3 cellular contexts compared by ENCODE assay signal in the genomic region with DNA sequence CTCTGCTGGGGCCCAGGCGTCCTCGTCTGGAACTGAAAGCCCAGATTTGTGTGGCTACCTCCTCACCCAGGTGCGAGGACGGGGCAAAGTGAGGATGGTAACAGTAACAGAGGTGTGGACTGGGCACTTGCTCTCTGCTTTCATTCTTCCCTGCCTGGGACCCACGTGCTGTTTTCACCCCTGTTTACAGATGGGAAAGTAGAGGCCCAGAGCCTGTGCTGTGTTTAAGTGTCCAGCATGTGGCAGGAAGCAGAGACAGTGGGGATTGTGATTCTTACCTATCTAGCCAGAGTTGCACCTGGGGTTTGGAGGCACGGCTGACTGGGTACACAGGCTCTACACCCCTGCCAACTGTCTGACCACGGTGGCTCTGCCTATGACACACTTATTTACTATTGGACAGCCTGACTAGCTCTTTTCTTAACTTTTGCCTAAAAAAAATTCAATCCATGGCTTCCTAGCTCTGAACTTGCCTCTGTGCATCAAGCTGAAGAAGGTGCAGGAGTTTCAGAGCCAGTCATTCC.
TF ChIP-seq lines count a peak whose summit lies in the region.

No MANE protein-coding gene starts in this region.

TF ChIP-seq in SK-N-SH, 30 proteins besides CTCF, POLR2A, EP300 and RAD21 (continues in another document):
- no peak for TF ChIP-seq ELF1 (IDR thresholded peaks at IDR 0.05)
- TF ChIP-seq, protein P1, sequence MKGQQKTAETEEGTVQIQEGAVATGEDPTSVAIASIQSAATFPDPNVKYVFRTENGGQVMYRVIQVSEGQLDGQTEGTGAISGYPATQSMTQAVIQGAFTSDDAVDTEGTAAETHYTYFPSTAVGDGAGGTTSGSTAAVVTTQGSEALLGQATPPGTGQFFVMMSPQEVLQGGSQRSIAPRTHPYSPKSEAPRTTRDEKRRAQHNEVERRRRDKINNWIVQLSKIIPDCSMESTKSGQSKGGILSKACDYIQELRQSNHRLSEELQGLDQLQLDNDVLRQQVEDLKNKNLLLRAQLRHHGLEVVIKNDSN (IDR thresholded peaks at IDR 0.05; ENCODE audit: borderline replicate concordance, low read depth), result no peak
- no peak for TF ChIP-seq SIN3A (IDR thresholded peaks at IDR 0.05; ENCODE audit: borderline replicate concordance, low read depth, low read length)
- no peak for TF ChIP-seq MXI1 (IDR thresholded peaks at IDR 0.05; ENCODE audit: low read depth, low read length)
- TF ChIP-seq FOXJ3 (CRISPR knock-in tag; IDR thresholded peaks at IDR 0.05), result no peak
- TF ChIP-seq, protein P2, sequence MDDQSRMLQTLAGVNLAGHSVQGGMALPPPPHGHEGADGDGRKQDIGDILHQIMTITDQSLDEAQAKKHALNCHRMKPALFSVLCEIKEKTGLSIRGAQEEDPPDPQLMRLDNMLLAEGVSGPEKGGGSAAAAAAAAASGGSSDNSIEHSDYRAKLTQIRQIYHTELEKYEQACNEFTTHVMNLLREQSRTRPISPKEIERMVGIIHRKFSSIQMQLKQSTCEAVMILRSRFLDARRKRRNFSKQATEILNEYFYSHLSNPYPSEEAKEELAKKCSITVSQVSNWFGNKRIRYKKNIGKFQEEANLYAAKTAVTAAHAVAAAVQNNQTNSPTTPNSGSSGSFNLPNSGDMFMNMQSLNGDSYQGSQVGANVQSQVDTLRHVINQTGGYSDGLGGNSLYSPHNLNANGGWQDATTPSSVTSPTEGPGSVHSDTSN (IDR thresholded peaks at IDR 0.05), result no peak
- TF ChIP-seq, protein P3, sequence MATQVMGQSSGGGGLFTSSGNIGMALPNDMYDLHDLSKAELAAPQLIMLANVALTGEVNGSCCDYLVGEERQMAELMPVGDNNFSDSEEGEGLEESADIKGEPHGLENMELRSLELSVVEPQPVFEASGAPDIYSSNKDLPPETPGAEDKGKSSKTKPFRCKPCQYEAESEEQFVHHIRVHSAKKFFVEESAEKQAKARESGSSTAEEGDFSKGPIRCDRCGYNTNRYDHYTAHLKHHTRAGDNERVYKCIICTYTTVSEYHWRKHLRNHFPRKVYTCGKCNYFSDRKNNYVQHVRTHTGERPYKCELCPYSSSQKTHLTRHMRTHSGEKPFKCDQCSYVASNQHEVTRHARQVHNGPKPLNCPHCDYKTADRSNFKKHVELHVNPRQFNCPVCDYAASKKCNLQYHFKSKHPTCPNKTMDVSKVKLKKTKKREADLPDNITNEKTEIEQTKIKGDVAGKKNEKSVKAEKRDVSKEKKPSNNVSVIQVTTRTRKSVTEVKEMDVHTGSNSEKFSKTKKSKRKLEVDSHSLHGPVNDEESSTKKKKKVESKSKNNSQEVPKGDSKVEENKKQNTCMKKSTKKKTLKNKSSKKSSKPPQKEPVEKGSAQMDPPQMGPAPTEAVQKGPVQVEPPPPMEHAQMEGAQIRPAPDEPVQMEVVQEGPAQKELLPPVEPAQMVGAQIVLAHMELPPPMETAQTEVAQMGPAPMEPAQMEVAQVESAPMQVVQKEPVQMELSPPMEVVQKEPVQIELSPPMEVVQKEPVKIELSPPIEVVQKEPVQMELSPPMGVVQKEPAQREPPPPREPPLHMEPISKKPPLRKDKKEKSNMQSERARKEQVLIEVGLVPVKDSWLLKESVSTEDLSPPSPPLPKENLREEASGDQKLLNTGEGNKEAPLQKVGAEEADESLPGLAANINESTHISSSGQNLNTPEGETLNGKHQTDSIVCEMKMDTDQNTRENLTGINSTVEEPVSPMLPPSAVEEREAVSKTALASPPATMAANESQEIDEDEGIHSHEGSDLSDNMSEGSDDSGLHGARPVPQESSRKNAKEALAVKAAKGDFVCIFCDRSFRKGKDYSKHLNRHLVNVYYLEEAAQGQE (IDR thresholded peaks at IDR 0.05; ENCODE audit: low read depth, low read length), result no peak
- no peak for TF ChIP-seq TEAD4 (IDR thresholded peaks at IDR 0.05; ENCODE audit: borderline replicate concordance, insufficient read depth)

TF ChIP-seq in SK-N-SH treated with all-trans-retinoic acid at 6 μM for 48 hours, 23 proteins besides CTCF, POLR2A, EP300 and RAD21:
- no peak for TF ChIP-seq PPARA (CRISPR knock-in tag; IDR thresholded peaks at IDR 0.05; ENCODE audit: borderline replicate concordance)
- TF ChIP-seq OSR1 (CRISPR knock-in tag; IDR thresholded peaks at IDR 0.05), result no peak
- TF ChIP-seq TCF4 (CRISPR knock-in tag; IDR thresholded peaks at IDR 0.05; ENCODE audit: borderline replicate concordance), result no peak
- no peak for TF ChIP-seq ZC3H10 (CRISPR knock-in tag; IDR thresholded peaks at IDR 0.05)
- TF ChIP-seq ZNF70 (CRISPR knock-in tag; IDR thresholded peaks at IDR 0.05), result no peak
- no peak for TF ChIP-seq ZFP3 (CRISPR knock-in tag; IDR thresholded peaks at IDR 0.05)
- TF ChIP-seq GLIS3 (CRISPR knock-in tag; IDR thresholded peaks at IDR 0.05), result no peak
- no peak for TF ChIP-seq TOX (CRISPR knock-in tag; IDR thresholded peaks at IDR 0.05; ENCODE audit: borderline replicate concordance)
- TF ChIP-seq ZNF8 (CRISPR knock-in tag; IDR thresholded peaks at IDR 0.05), result no peak
- no peak for TF ChIP-seq TSHZ2 (CRISPR knock-in tag; IDR thresholded peaks at IDR 0.05)
- no peak for TF ChIP-seq RARB (CRISPR knock-in tag; IDR thresholded peaks at IDR 0.05)
- TF ChIP-seq SNAI2 (CRISPR knock-in tag; IDR thresholded peaks at IDR 0.05), result no peak

TF ChIP-seq in IMR-90, 13 proteins besides CTCF, POLR2A, EP300 and RAD21:
- no peak for TF ChIP-seq FOS (IDR thresholded peaks at IDR 0.05; ENCODE audit: low read depth, low read length)
- no peak for TF ChIP-seq SMC3 (IDR thresholded peaks at IDR 0.05; ENCODE audit: low read depth, low read length)
- no peak for TF ChIP-seq BHLHE40 (IDR thresholded peaks at IDR 0.05; ENCODE audit: low read depth, low read length)
- TF ChIP-seq, protein P4, sequence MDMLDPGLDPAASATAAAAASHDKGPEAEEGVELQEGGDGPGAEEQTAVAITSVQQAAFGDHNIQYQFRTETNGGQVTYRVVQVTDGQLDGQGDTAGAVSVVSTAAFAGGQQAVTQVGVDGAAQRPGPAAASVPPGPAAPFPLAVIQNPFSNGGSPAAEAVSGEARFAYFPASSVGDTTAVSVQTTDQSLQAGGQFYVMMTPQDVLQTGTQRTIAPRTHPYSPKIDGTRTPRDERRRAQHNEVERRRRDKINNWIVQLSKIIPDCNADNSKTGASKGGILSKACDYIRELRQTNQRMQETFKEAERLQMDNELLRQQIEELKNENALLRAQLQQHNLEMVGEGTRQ (IDR thresholded peaks at IDR 0.05; ENCODE audit: low read depth, low read length), result no peak
- no peak for TF ChIP-seq NFE2L2 (IDR thresholded peaks at IDR 0.05; ENCODE audit: low read depth, low read length)
- no peak for TF ChIP-seq ELK1 (IDR thresholded peaks at IDR 0.05; ENCODE audit: borderline replicate concordance, low read depth, low read length)
- no peak for TF ChIP-seq MAZ (IDR thresholded peaks at IDR 0.05; ENCODE audit: borderline replicate concordance, low read depth, low read length)
- TF ChIP-seq RCOR1 (IDR thresholded peaks at IDR 0.05; ENCODE audit: insufficient replicate concordance, low read length), result no peak
- TF ChIP-seq MAFK (IDR thresholded peaks at IDR 0.05; ENCODE audit: low read depth, low read length), result no peak
- no peak for TF ChIP-seq CEBPB (IDR thresholded peaks at IDR 0.05; ENCODE audit: low read depth, low read length)
- TF ChIP-seq CHD1 (IDR thresholded peaks at IDR 0.05; ENCODE audit: low read depth, low read length), result no peak
- TF ChIP-seq RFX5 (IDR thresholded peaks at IDR 0.05; ENCODE audit: low read depth, low read length), result no peak
- TF ChIP-seq MXI1 (IDR thresholded peaks at IDR 0.05; ENCODE audit: borderline replicate concordance, low read depth, low read length), result no peak
